ENCODE assay signal across 20 cellular contexts in genomic region chr6:125271486-125272159, GRCh38.
"Had no signal": no experiment of that assay in that cellular context is flagged by ENCODE, and none has a peak within 500 bp of the region (broad histone marks: within the 10 kb centered on the region; RNA-seq: fewer than 3 reads in every experiment).

No MANE protein-coding gene starts in this region.

- ATAC-seq: activated naive CD8-positive, alpha-beta T cell treated with anti-CD3 and anti-CD28 coated beads, Interleukin-2, amount 50 U/mL, for 24 hours; activated T-cell treated with anti-CD3 and anti-CD28 coated beads, Interleukin-2, amount 50 U/mL, for 4 hours; esophagus mucosa; foreskin keratinocyte; left cardiac atrium; lower lobe of right lung had no signal

- DNase-seq: activated CD4-positive, alpha-beta T cell treated with anti-CD3 and anti-CD28 coated beads, Interleukin-2, amount 10 ng/mL, durations not matched to agents 7 days and 5 days; activated CD8-positive, alpha-beta memory T cell treated with anti-CD3 and anti-CD28 coated beads, Interleukin-2, amount 50 U/mL, for 4 hours; activated naive CD4-positive, alpha-beta T cell treated with anti-CD3 and anti-CD28 coated beads for 36 hours; activated naive CD8-positive, alpha-beta T cell treated with anti-CD3 and anti-CD28 coated beads, Interleukin-2, amount 50 U/mL, for 24 hours; activated T-cell treated with anti-CD3 and anti-CD28 coated beads, Interleukin-2, amount 50 U/mL, for 4 hours; cerebellar nuclear complex; cortex of kidney; foreskin keratinocyte; left cardiac atrium; lower lobe of right lung; stimulated activated CD4-positive, alpha-beta T cell treated with anti-CD3 and anti-CD28 coated beads, Interleukin-12 subunit alpha, Interleukin-12 subunit beta, amount 100 ng/mL, for 4 hours; stimulated activated CD4-positive, alpha-beta T cell treated with anti-CD3 and anti-CD28 coated beads, Interleukin-1b, Interleukin-23, amount 100 ng/mL, for 48 hours; stimulated activated CD8-positive, alpha-beta memory T cell treated with anti-CD3 and anti-CD28 coated beads, Interleukin-4, amount 100 ng/mL, for 48 hours; stimulated activated naive CD4-positive, alpha-beta T cell; T1000 had no signal

- H3K4me1 Mint-ChIP-seq: activated naive CD8-positive, alpha-beta T cell treated with anti-CD3 and anti-CD28 coated beads, Interleukin-2, amount 50 U/mL, for 24 hours; nephron had no signal

- H3K27ac Mint-ChIP-seq: activated CD4-positive, alpha-beta T cell treated with anti-CD3 and anti-CD28 coated beads, Interleukin-2, amount 10 ng/mL, durations not matched to agents 7 days and 5 days; activated naive CD4-positive, alpha-beta T cell treated with anti-CD3 and anti-CD28 coated beads for 36 hours; activated naive CD8-positive, alpha-beta T cell treated with anti-CD3 and anti-CD28 coated beads, Interleukin-2, amount 50 U/mL, for 24 hours; nephron had no signal

- H3K4me3 ChIP-seq: ascending aorta, hepatocyte, lower lobe of right lung, tibial nerve had no signal

- H3K27me3 Mint-ChIP-seq: activated CD4-positive, alpha-beta T cell treated with anti-CD3 and anti-CD28 coated beads, Interleukin-2, amount 10 ng/mL, durations not matched to agents 7 days and 5 days; activated naive CD8-positive, alpha-beta T cell treated with anti-CD3 and anti-CD28 coated beads, Interleukin-2, amount 50 U/mL, for 24 hours had no signal

- H3K9me3 Mint-ChIP-seq: activated CD4-positive, alpha-beta T cell treated with anti-CD3 and anti-CD28 coated beads, Interleukin-2, amount 10 ng/mL, durations not matched to agents 7 days and 5 days; activated naive CD4-positive, alpha-beta T cell treated with anti-CD3 and anti-CD28 coated beads for 36 hours; activated naive CD8-positive, alpha-beta T cell treated with anti-CD3 and anti-CD28 coated beads, Interleukin-2, amount 50 U/mL, for 24 hours; activated T-cell treated with anti-CD3 and anti-CD28 coated beads, Interleukin-2, amount 50 U/mL, for 4 hours; nephron had no signal

- H3K4me3 Mint-ChIP-seq: activated CD4-positive, alpha-beta T cell treated with anti-CD3 and anti-CD28 coated beads, Interleukin-2, amount 10 ng/mL, durations not matched to agents 7 days and 5 days; activated naive CD4-positive, alpha-beta T cell treated with anti-CD3 and anti-CD28 coated beads for 36 hours; activated naive CD8-positive, alpha-beta T cell treated with anti-CD3 and anti-CD28 coated beads, Interleukin-2, amount 50 U/mL, for 24 hours; activated T-cell treated with anti-CD3 and anti-CD28 coated beads, Interleukin-2, amount 50 U/mL, for 4 hours; nephron had no signal
